In the genomic region with DNA sequence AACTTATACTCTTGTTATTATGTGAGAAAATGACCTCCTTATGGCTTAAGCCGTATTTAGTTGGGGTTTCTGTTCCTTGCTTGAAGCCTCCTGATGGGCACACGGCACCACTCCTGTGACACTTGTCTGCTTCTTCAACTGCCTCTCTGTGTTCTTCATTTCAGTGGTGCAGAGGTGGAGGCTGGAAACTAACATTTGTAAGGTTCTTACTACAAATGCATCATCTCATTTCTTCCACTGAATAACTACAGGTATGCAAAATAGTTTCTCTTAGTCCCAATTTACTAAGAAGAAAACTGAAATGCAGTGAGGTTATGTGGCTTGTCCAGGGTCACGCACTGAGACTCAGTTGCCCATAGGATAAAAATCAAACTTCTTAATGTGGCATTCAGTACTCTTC, we compare ENCODE assay signal across 36 cellular contexts.
"Had no signal": no experiment of that assay in that cellular context is flagged by ENCODE, and none has a peak within 500 bp of the region (broad histone marks: within the 10 kb centered on the region; RNA-seq: fewer than 3 reads in every experiment).

No MANE protein-coding gene starts in this region.

- H3K36me3 Mint-ChIP-seq: activated naive CD4-positive, alpha-beta T cell treated with anti-CD3 and anti-CD28 coated beads, Interleukin-2, amount 50 U/mL, for 24 hours had no signal

- H3K9me3 Mint-ChIP-seq: activated B cell treated with CpG ODN at 0.5 μM for 24 hours; activated CD8-positive, alpha-beta T cell treated with anti-CD3 and anti-CD28 coated beads for 36 hours; activated naive CD4-positive, alpha-beta T cell treated with anti-CD3 and anti-CD28 coated beads, Interleukin-2, amount 50 U/mL, for 24 hours; activated T-cell treated with anti-CD3 and anti-CD28 coated beads, Interleukin-2, amount 50 U/mL, for 24 hours; activated T-helper 1 cell treated with anti-CD3 and anti-CD28 coated beads, Interleukin-12 subunit alpha, Interleukin-12 subunit beta, Interleukin-2, Interleukin-4 antibody, amounts not matched to agents 30 ng/mL and 10 ng/mL and 1 ng/mL, durations not matched to agents 14 hours and 24 hours and 36 hours; T-helper 1 cell treated with Interleukin-12 subunit alpha and Interleukin-12 subunit beta and Interleukin-4 antibody, amounts not matched to agents 30 μg/mL and 1 μg/mL, for 36 hours had no signal

- H3K4me3 Mint-ChIP-seq: activated B cell treated with CpG ODN at 0.5 μM for 24 hours; activated CD8-positive, alpha-beta T cell treated with anti-CD3 and anti-CD28 coated beads for 36 hours; activated naive CD4-positive, alpha-beta T cell treated with anti-CD3 and anti-CD28 coated beads, Interleukin-2, amount 50 U/mL, for 24 hours; activated T-cell treated with anti-CD3 and anti-CD28 coated beads, Interleukin-2, amount 50 U/mL, for 24 hours; activated T-helper 1 cell treated with anti-CD3 and anti-CD28 coated beads, Interleukin-12 subunit alpha, Interleukin-12 subunit beta, Interleukin-2, Interleukin-4 antibody, amounts not matched to agents 30 ng/mL and 10 ng/mL and 1 ng/mL, durations not matched to agents 14 hours and 24 hours and 36 hours; T-helper 1 cell treated with Interleukin-12 subunit alpha and Interleukin-12 subunit beta and Interleukin-4 antibody, amounts not matched to agents 30 μg/mL and 1 μg/mL, for 36 hours had no signal

- ATAC-seq: activated CD8-positive, alpha-beta T cell treated with anti-CD3 and anti-CD28 coated beads for 36 hours; PC-3 had no signal

- H3K27ac ChIP-seq: brain microvascular endothelial cell, Peyer's patch, SJSA1, VCaP had no signal

- H3K27me3 ChIP-seq: brain microvascular endothelial cell, MG63, Peyer's patch, SJSA1 had no signal

- H3K36me3 ChIP-seq: brain microvascular endothelial cell, MG63, Peyer's patch, SJSA1 had no signal

- H3K9me3 ChIP-seq: MG63, Peyer's patch, SJSA1, SK-N-SH had no signal

- H3K4me1 Mint-ChIP-seq: activated B cell treated with CpG ODN at 0.5 μM for 24 hours had no signal

- H3K9ac ChIP-seq: SK-N-SH had no signal

- DNase-seq: activated B cell treated with CpG ODN at 0.5 μM for 24 hours; activated CD4-positive, alpha-beta T cell treated with anti-CD3 and anti-CD28 coated beads for 48 hours; activated CD4-positive, alpha-beta T cell treated with anti-CD3 and anti-CD28 coated beads, Interleukin-2, amount 50 U/mL, for 4 hours; activated CD4-positive, CD25-positive, alpha-beta regulatory T cell treated with anti-CD3 and anti-CD28 coated beads, Interleukin-2, amount 50 U/mL, for 72 hours; activated CD8-positive, alpha-beta T cell treated with anti-CD3 and anti-CD28 coated beads for 36 hours; activated effector memory CD4-positive, alpha-beta T cell treated with anti-CD3 and anti-CD28 coated beads, Interleukin-2, amount 50 U/mL, for 16 hours; activated naive CD4-positive, alpha-beta T cell; activated T-cell treated with anti-CD3 and anti-CD28 coated beads, Interleukin-2, amount 50 U/mL, for 24 hours; amniotic stem cell; aorta; brain microvascular endothelial cell; central memory CD4-positive, alpha-beta T cell; Kasumi-1; KG1; MG63; NCI-H1092; NCI-H1417; NCI-H146; NCI-H187; NCI-H2029 treated with DMSO at 0.1 percent for 48 hours; NCI-H2107; NCI-H2171; NCI-H510A; NCI-H526; NCI-H748 treated with DMSO at 0.1 percent for 48 hours; NK-92 treated with Interleukin-12 subunit alpha and Interleukin-12 subunit beta, amount 100 ng/mL, for 24 hours; PC-3; Peyer's patch; RPMI8226; SHP77 treated with DMSO at 0.1 percent for 48 hours; SK-N-SH had no signal

- H3K27ac Mint-ChIP-seq: activated B cell treated with CpG ODN at 0.5 μM for 24 hours; activated CD8-positive, alpha-beta T cell treated with anti-CD3 and anti-CD28 coated beads for 36 hours; activated naive CD4-positive, alpha-beta T cell treated with anti-CD3 and anti-CD28 coated beads, Interleukin-2, amount 50 U/mL, for 24 hours; activated T-cell treated with anti-CD3 and anti-CD28 coated beads, Interleukin-2, amount 50 U/mL, for 24 hours; activated T-helper 1 cell treated with anti-CD3 and anti-CD28 coated beads, Interleukin-12 subunit alpha, Interleukin-12 subunit beta, Interleukin-2, Interleukin-4 antibody, amounts not matched to agents 30 ng/mL and 10 ng/mL and 1 ng/mL, durations not matched to agents 14 hours and 24 hours and 36 hours; T-helper 1 cell treated with Interleukin-12 subunit alpha and Interleukin-12 subunit beta and Interleukin-4 antibody, amounts not matched to agents 30 μg/mL and 1 μg/mL, for 36 hours had no signal

- H3K4me3 ChIP-seq: MG63, Peyer's patch, SJSA1 had no signal

- H3K4me2 ChIP-seq: SK-N-SH had no signal

- H3K4me1 ChIP-seq: Peyer's patch, SJSA1 had no signal
